12 cellular contexts compared by ENCODE assay signal in the genomic region with DNA sequence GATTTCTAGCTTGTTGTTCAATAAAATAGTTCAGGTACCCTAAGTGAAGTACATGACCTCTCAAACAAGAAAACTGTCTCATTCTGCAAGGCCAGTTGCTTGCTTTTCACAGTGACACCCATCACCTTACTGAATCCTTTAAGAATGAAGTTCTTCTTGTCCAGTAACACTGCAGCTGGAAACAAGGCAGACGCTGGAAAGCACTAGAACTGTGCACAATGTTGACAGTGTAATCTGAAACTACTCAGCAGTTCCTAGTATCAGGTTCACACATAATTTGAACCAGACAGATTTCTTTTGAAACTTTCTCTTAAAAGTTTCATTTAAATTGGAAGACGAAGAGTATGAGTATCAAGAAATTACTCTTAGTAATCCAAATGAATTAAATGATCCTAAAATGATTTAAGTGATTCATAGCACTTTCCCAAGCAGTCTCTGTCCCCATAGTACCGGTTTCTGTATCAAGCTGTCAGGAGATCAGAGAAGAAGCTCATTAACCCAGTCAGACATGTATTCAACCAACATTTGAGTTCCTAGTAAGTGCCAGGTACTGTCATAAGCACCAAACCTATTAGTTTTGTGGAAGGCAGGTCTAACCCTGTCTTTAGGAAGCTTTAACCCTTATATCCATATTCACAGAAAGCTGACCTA.
DNase-seq lines count a peak whose midpoint lies in the region; ATAC-seq, FAIRE-seq and TF ChIP-seq lines count a peak whose summit lies in the region.
"Had no signal": no experiment of that assay in that cellular context is flagged by ENCODE, and none has a peak within 500 bp of the region (broad histone marks: within the 10 kb centered on the region; RNA-seq: fewer than 3 reads in every experiment).

No MANE protein-coding gene starts in this region.

- in situ Hi-C loops in GM12878 (cut with MboI): no loop called here

- no peak overlapping the region for H3K4me3 Mint-ChIP-seq in T-helper 2 cell treated with Interferon-gamma antibody and Interleukin-4, amounts not matched to agents 5 μg/mL and 100 μg/mL, for 36 hours
- no peak overlapping the region for H3K4me3 Mint-ChIP-seq in natural killer cell
- H3K4me3 Mint-ChIP-seq: IgD-negative memory B cell had no signal

- peaks cover 7% of the 10 kb centered on the region for H3K27me3 Mint-ChIP-seq in T-helper 2 cell treated with Interferon-gamma antibody and Interleukin-4, amounts not matched to agents 5 μg/mL and 100 μg/mL, for 36 hours (ENCODE audit: low read depth)
- H3K27me3 Mint-ChIP-seq in natural killer cell (ENCODE audit: low read depth in 2 of 2): peaks cover 14 to 15% of the 10 kb centered on the region in 2 donors

- no peak for TF ChIP-seq EP300 in GM12878 (IDR thresholded peaks at IDR 0.05; ENCODE audit: borderline replicate concordance in 1 of 2, control insufficient read depth in 1 of 2, low read depth in 2 of 2, low read length in 2 of 2)

- TF ChIP-seq CTCF in GM12878 (IDR thresholded peaks at IDR 0.05 in 2 of 3, conservative IDR thresholded peaks at IDR 0.05 in 1 of 3; ENCODE audit: control insufficient read depth in 2 of 3, extremely low read depth in 1 of 3, insufficient read depth in 1 of 3, low read depth in 3 of 3, low read length in 3 of 3) (no peak), natural killer cell (IDR thresholded peaks at IDR 0.05) (no peak)

- H3K9me3 Mint-ChIP-seq in T-helper 2 cell treated with Interferon-gamma antibody and Interleukin-4, amounts not matched to agents 5 μg/mL and 100 μg/mL, for 36 hours: no peaks in the 10 kb centered on the region
- no peaks in the 10 kb centered on the region for H3K9me3 Mint-ChIP-seq in natural killer cell
- H3K9me3 Mint-ChIP-seq: IgD-negative memory B cell had no signal

- no peak overlapping the region for H3K4me2 ChIP-seq in GM12878 (ENCODE audit: control insufficient read depth, insufficient read depth)

- intact Hi-C loops in GM12878 (cut with micrococcal nuclease; ENCODE audit: unreplicated experiment): no loop called here
- intact Hi-C loops in natural killer cell (cut with micrococcal nuclease): no loop called here

- RAD21 ChIA-PET in GM12878 (lab: Charles Lee; ENCODE audit: unreplicated experiment): no interaction called here

- 30% methylated on average over 3 of the region's 3 CpGs for WGBS in GM12878 (ENCODE audit: insufficient coverage, insufficient replicate concordance, low lambda C conversion rate, missing lambda C conversion rate)

- H3K4me1 ChIP-seq in GM12878 (ENCODE audit: control insufficient read depth, insufficient read depth, low read length): no peaks in the 10 kb centered on the region

- H2AFZ ChIP-seq in GM12878 (ENCODE audit: control insufficient read depth, low read depth, low read length): no peak overlapping the region

- POLR2A ChIA-PET in GM12878 (lab: Charles Lee): no interaction called here

- no peak for FAIRE-seq in GM12878 (lab: Jason Lieb, UNC)

- ATAC-seq in GM12878 (peak; percentile 78), GM18861 (IDR thresholded peaks at IDR 0.05; ENCODE audit: unreplicated experiment) (no peak), natural killer cell (no peak)
- ATAC-seq: Panc1 had no signal

- TF ChIP-seq RAD21 in GM12878 (IDR thresholded peaks at IDR 0.05; ENCODE audit: insufficient read depth, low read depth, low read length): no peak

- H3K27me3 ChIP-seq in GM12878 (replicated peaks in 1 of 2; ENCODE audit: control insufficient read depth in 2 of 2, insufficient read depth in 2 of 2, low read length in 1 of 2): no peaks in the 10 kb centered on the region

- TF ChIP-seq POLR2A in GM12878 (IDR thresholded peaks at IDR 0.05; ENCODE audit: low read depth, low read length): no peak

- no peaks in the 10 kb centered on the region for H3K79me2 ChIP-seq in GM12878 (ENCODE audit: control insufficient read depth, insufficient read depth, low read length)

- DNase-seq in COR-L47 (lab: John Stamatoyannopoulos, UW) (peak; percentile 4), NCI-H1092 treated with DMSO at 0.1 percent for 48 hours (lab: John Stamatoyannopoulos, UW) (peak; percentile 93), GM12878 (ENCODE audit: low read depth, low spot score) (no peak), medulla oblongata (ENCODE audit: extremely low spot score) (peak; percentile 4), AG20443 (ENCODE audit: low spot score) (no peak), natural killer cell (no peak)
- DNase-seq in T-helper 2 cell treated with Interferon-gamma antibody and Interleukin-4, amounts not matched to agents 5 μg/mL and 100 μg/mL, for 36 hours (ENCODE audit: low spot score): no peak
- DNase-seq: activated CD4-positive, alpha-beta T cell treated with anti-CD3 and anti-CD28 coated beads, Interleukin-2, amount 50 U/mL, for 48 hours; posterior cingulate gyrus had no signal

- SMC1A ChIA-PET in GM12878 (lab: Charles Lee; ENCODE audit: uncharacterized antibody, unreplicated experiment): interaction anchor here (0.6 to 1.7 kb wide), 3 partner anchors 8 to 100 kb away, joined by 3 to 4 read pairs (median 3); no protein-coding TSS in a partner anchor

- H3K9me3 ChIP-seq in GM12878 (replicated peaks; ENCODE audit: control insufficient read depth, insufficient read depth, low read length): no peaks in the 10 kb centered on the region

- no peak overlapping the region for H3K4me3 ChIP-seq in GM12878

- no peaks in the 10 kb centered on the region for H3K4me1 Mint-ChIP-seq in T-helper 2 cell treated with Interferon-gamma antibody and Interleukin-4, amounts not matched to agents 5 μg/mL and 100 μg/mL, for 36 hours (ENCODE audit: low read depth)
- no peaks in the 10 kb centered on the region for H3K4me1 Mint-ChIP-seq in natural killer cell
- H3K4me1 Mint-ChIP-seq: IgD-negative memory B cell had no signal

- H4K20me1 ChIP-seq in GM12878 (ENCODE audit: control insufficient read depth, insufficient read depth): no peaks in the 10 kb centered on the region

- no peaks in the 10 kb centered on the region for H3K36me3 ChIP-seq in GM12878 (ENCODE audit: control insufficient read depth in 2 of 2, insufficient read depth in 2 of 2, low read length in 1 of 2)

- no peak overlapping the region for H3K27ac Mint-ChIP-seq in T-helper 2 cell treated with Interferon-gamma antibody and Interleukin-4, amounts not matched to agents 5 μg/mL and 100 μg/mL, for 36 hours
- no peak overlapping the region for H3K27ac Mint-ChIP-seq in natural killer cell

- CTCF ChIA-PET in GM12878 (lab: Yijun Ruan, JAX): interaction anchor here (1.1 to 1.5 kb wide), 3 partner anchors 26 to 361 kb away, joined by 3 to 6 read pairs (median 4); no protein-coding TSS in a partner anchor

- H3K36me3 Mint-ChIP-seq in T-helper 2 cell treated with Interferon-gamma antibody and Interleukin-4, amounts not matched to agents 5 μg/mL and 100 μg/mL, for 36 hours (ENCODE audit: low read depth): no peaks in the 10 kb centered on the region
- H3K36me3 Mint-ChIP-seq in natural killer cell: no peaks in the 10 kb centered on the region

- BruUV-seq in GM12878 (replicated peaks; lab: Mats Ljungman, UMichigan): no TSS peak

- no peak overlapping the region for H3K27ac ChIP-seq in GM12878 (ENCODE audit: control insufficient read depth, insufficient read depth)

- no peak overlapping the region for H3K9ac ChIP-seq in GM12878 (ENCODE audit: control insufficient read depth, insufficient read depth, low read length)

TF ChIP-seq in GM12878, 131 proteins besides CTCF, POLR2A, EP300 and RAD21 (continues in another document):
- TF ChIP-seq, protein P1, sequence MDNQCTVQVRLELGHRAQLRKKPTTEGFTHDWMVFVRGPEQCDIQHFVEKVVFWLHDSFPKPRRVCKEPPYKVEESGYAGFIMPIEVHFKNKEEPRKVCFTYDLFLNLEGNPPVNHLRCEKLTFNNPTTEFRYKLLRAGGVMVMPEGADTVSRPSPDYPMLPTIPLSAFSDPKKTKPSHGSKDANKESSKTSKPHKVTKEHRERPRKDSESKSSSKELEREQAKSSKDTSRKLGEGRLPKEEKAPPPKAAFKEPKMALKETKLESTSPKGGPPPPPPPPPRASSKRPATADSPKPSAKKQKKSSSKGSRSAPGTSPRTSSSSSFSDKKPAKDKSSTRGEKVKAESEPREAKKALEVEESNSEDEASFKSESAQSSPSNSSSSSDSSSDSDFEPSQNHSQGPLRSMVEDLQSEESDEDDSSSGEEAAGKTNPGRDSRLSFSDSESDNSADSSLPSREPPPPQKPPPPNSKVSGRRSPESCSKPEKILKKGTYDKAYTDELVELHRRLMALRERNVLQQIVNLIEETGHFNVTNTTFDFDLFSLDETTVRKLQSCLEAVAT (IDR thresholded peaks at IDR 0.05): no peak
- TF ChIP-seq KDM1A (IDR thresholded peaks at IDR 0.05; ENCODE audit: borderline replicate concordance) (no peak), E4F1 (IDR thresholded peaks at IDR 0.05; ENCODE audit: borderline replicate concordance, partially characterized antibody) (no peak), HCFC1 (IDR thresholded peaks at IDR 0.05; ENCODE audit: low read length) (no peak)

Comparison
In these comparisons a context has a peak if more than half of its experiments do, and no peak if none do; other contexts are left out.
1. DNase-seq: peak in COR-L47 (single experiment), NCI-H1092 treated with DMSO at 0.1 percent for 48 hours (single experiment) and medulla oblongata (single experiment); none in GM12878 (single experiment), AG20443 (single experiment), T-helper 2 cell treated with Interferon-gamma antibody and Interleukin-4, amounts not matched to agents 5 μg/mL and 100 μg/mL, for 36 hours (single experiment) and natural killer cell (single experiment).